ENCODE assay signal across 8 cellular contexts in the genomic region with DNA sequence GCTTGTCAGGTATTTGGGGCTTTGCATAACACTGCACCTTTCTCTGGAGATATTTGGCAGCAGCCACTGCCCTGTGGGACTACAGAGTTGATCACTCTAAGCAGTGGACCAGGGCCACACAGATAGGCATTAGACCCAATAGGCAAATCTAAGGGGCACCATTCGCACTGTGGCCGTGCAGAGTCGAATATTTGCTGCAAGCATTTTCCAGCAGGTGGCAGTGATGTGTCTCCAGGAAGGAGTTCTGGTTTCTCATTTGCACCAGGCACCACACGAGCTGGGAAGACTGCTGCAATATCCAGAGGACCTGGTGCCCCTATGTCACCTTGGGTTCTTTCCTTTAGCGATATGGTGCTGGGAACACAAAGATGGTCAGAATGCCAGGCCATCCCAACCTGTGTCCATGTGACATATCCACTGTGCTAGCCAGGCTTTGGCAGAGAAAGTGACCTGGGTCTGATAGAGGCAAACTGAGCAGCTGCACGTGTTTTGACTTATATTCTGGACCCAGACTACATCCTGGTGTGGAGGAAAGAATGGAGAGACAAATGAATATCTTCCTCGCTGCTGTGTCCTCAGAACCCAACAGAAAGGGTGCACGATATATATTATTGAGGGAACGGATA.
DNase-seq lines count a peak whose midpoint lies in the region; ATAC-seq lines count a peak whose summit lies in the region.

No MANE protein-coding gene starts in this region.

- DNase-seq in DMS 273 (lab: John Stamatoyannopoulos, UW; ENCODE audit: unreplicated experiment) = peak; percentile 48
- DNase-seq in DMS 273 treated with DMSO at 0.1 percent for 48 hours (lab: John Stamatoyannopoulos, UW) = no peak
- peak; percentile 43 for DNase-seq in HuH-7 (ENCODE audit: low spot score)
- peak; percentile 8 for DNase-seq in SKM-1 (lab: John Stamatoyannopoulos, UW; ENCODE audit: unreplicated experiment)
- DNase-seq in fibroblast of peridontal ligament (ENCODE audit: extremely low read depth) = peak; percentile 14
- DNase-seq in pons (ENCODE audit: low spot score) = peak; percentile 31

- ATAC-seq in GM21576 (IDR thresholded peaks at IDR 0.05; ENCODE audit: unreplicated experiment) = no peak
- no peak for ATAC-seq in HG02970 (IDR thresholded peaks at IDR 0.05; ENCODE audit: low FRiP score, unreplicated experiment)
